Comparison of ENCODE assay signal across 8 cellular contexts in the genomic region with DNA sequence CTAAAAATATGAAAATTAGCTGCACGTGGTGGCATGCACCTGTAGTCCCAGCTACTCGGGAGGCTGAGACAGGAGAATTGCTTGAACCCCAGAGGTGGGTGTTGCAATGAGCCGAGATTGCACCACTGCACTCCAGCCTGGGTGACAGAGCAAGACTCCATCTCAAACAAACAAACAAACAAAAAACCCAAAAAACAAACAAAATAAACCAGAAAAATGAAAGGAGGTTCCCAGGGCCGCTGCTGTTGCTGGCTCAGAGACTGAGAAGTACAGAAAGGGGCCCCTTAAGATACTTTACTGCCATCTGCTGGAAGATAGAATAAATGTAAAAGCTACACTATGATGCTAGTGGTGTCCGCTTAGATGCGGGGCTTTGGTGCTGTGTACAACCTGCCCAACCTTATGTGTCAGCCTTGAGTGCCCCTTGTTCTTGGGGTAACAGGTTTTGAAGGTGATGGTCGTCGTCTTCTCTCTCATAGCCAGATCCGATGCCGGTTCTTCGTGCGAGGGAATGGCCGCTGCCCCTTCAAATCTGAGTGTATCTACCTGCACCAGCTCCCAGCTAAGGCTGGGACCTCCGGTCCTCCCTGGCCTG. TPM values are rescaled to one million over a fixed set of nuclear protein-coding genes. Genes with fewer than 3 reads are reported as not detected.
DNase-seq lines count a peak whose midpoint lies in the region; ATAC-seq and TF ChIP-seq lines count a peak whose summit lies in the region.

No MANE protein-coding gene starts in this region.

- H3K4me3 ChIP-seq in prostate gland = no peak overlapping the region

- CTCF ChIA-PET in GM10248 (lab: Yijun Ruan, JAX) = interaction anchor here (0.6 to 12.5 kb wide), 40 partner anchors 8 to 287 kb away, joined by 3 to 213 read pairs (median 4); a partner anchor contains a TSS

- H3K4me1 ChIP-seq in prostate gland (replicated peaks) = no peaks in the 10 kb centered on the region

- H3K36me3 ChIP-seq in prostate gland = no peaks in the 10 kb centered on the region

- no peak overlapping the region for H3K4me3 Mint-ChIP-seq in activated T-helper 1 cell treated with anti-CD3 and anti-CD28 coated beads, Interleukin-12 subunit alpha, Interleukin-12 subunit beta, Interleukin-2, Interleukin-4 antibody, amounts not matched to agents 30 ng/mL and 10 ng/mL and 1 ng/mL, durations not matched to agents 14 hours and 24 hours and 36 hours
- no peak overlapping the region for H3K4me3 Mint-ChIP-seq in glutamatergic neuron (ENCODE audit: unreplicated experiment)

- H3K27me3 ChIP-seq in prostate gland (replicated peaks; ENCODE audit: insufficient read depth) = no peaks in the 10 kb centered on the region

- peaks cover 1% of the 10 kb centered on the region for H3K27me3 Mint-ChIP-seq in activated T-helper 1 cell treated with anti-CD3 and anti-CD28 coated beads, Interleukin-12 subunit alpha, Interleukin-12 subunit beta, Interleukin-2, Interleukin-4 antibody, amounts not matched to agents 30 ng/mL and 10 ng/mL and 1 ng/mL, durations not matched to agents 14 hours and 24 hours and 36 hours (ENCODE audit: insufficient read depth)
- peaks cover 2% of the 10 kb centered on the region for H3K27me3 Mint-ChIP-seq in glutamatergic neuron (ENCODE audit: unreplicated experiment)

- peaks cover 2% of the 10 kb centered on the region for H3K36me3 Mint-ChIP-seq in activated T-helper 1 cell treated with anti-CD3 and anti-CD28 coated beads, Interleukin-12 subunit alpha, Interleukin-12 subunit beta, Interleukin-2, Interleukin-4 antibody, amounts not matched to agents 30 ng/mL and 10 ng/mL and 1 ng/mL, durations not matched to agents 14 hours and 24 hours and 36 hours (ENCODE audit: low read depth)
- H3K36me3 Mint-ChIP-seq in glutamatergic neuron (ENCODE audit: unreplicated experiment) = no peaks in the 10 kb centered on the region

- no peak overlapping the region for H3K27ac ChIP-seq in 22Rv1
- no peak overlapping the region for H3K27ac ChIP-seq in prostate gland

- no peak overlapping the region for H3K27ac Mint-ChIP-seq in activated T-helper 1 cell treated with anti-CD3 and anti-CD28 coated beads, Interleukin-12 subunit alpha, Interleukin-12 subunit beta, Interleukin-2, Interleukin-4 antibody, amounts not matched to agents 30 ng/mL and 10 ng/mL and 1 ng/mL, durations not matched to agents 14 hours and 24 hours and 36 hours
- H3K27ac Mint-ChIP-seq in glutamatergic neuron (ENCODE audit: unreplicated experiment) = no peak overlapping the region

- no peaks in the 10 kb centered on the region for H3K9me3 Mint-ChIP-seq in activated T-helper 1 cell treated with anti-CD3 and anti-CD28 coated beads, Interleukin-12 subunit alpha, Interleukin-12 subunit beta, Interleukin-2, Interleukin-4 antibody, amounts not matched to agents 30 ng/mL and 10 ng/mL and 1 ng/mL, durations not matched to agents 14 hours and 24 hours and 36 hours
- H3K9me3 Mint-ChIP-seq in glutamatergic neuron (ENCODE audit: unreplicated experiment) = peaks cover 10% of the 10 kb centered on the region

- TF ChIP-seq CTCF in 22Rv1 (IDR thresholded peaks at IDR 0.05) (peak; percentile 82), GM10248 (IDR thresholded peaks at IDR 0.05; ENCODE audit: control extremely low read depth, extremely low read depth, low read depth, missing control alignments) (peak; percentile 56), glutamatergic neuron (IDR thresholded peaks at IDR 0.05; ENCODE audit: partially characterized antibody, unreplicated experiment) (peak; percentile 63), prostate gland (IDR thresholded peaks at IDR 0.05) (peak; percentile 65 to 89 (median 78))

- DNase-seq in GM10248 (ENCODE audit: extremely low spot score) (peak; percentile 86), KBM-7 (peak; percentile 80), NOMO-1 (lab: John Stamatoyannopoulos, UW; ENCODE audit: unreplicated experiment in 2 of 2) (peak; percentile 81 to 85), glutamatergic neuron (no peak), prostate gland (ENCODE audit: low spot score) (peak; percentile 25)
- peak; percentile 24 for DNase-seq in activated T-helper 1 cell treated with anti-CD3 and anti-CD28 coated beads, Interleukin-12 subunit alpha, Interleukin-12 subunit beta, Interleukin-2, Interleukin-4 antibody, amounts not matched to agents 30 ng/mL and 10 ng/mL and 1 ng/mL, durations not matched to agents 14 hours and 24 hours and 36 hours (ENCODE audit: low spot score)

- WGBS in prostate gland = 34% methylated on average over 14 of the region's 14 CpGs

- no peak for ATAC-seq in HG03280 (IDR thresholded peaks at IDR 0.05; ENCODE audit: unreplicated experiment)

- in situ Hi-C loops in KBM-7 (cut with MboI; ENCODE audit: low pct_unique_long_range_greater_than_20kb, low sequenced_read_pairs) = no loop called here

- POLR2A ChIA-PET in GM10248 (lab: Yijun Ruan, JAX) = no interaction called here

- intact Hi-C loops in activated T-helper 1 cell treated with anti-CD3 and anti-CD28 coated beads, Interleukin-12 subunit alpha, Interleukin-12 subunit beta, Interleukin-2, Interleukin-4 antibody, amounts not matched to agents 30 ng/mL and 10 ng/mL and 1 ng/mL, durations not matched to agents 14 hours and 24 hours and 36 hours (cut with micrococcal nuclease) = loop anchor here (1.0 to 2.0 kb wide), 4 partner anchors 31 to 152 kb away; a partner anchor contains a TSS
- intact Hi-C loops in prostate gland (cut with DNase I) = loop anchor here (1.0 to 5.0 kb wide), 2 partner anchors 37 to 107 kb away; a partner anchor contains a TSS

- H3K4me1 Mint-ChIP-seq in activated T-helper 1 cell treated with anti-CD3 and anti-CD28 coated beads, Interleukin-12 subunit alpha, Interleukin-12 subunit beta, Interleukin-2, Interleukin-4 antibody, amounts not matched to agents 30 ng/mL and 10 ng/mL and 1 ng/mL, durations not matched to agents 14 hours and 24 hours and 36 hours (ENCODE audit: low read depth) = peaks cover 44% of the 10 kb centered on the region
- peaks cover 14% of the 10 kb centered on the region for H3K4me1 Mint-ChIP-seq in glutamatergic neuron (ENCODE audit: low read depth, unreplicated experiment)

- TF ChIP-seq POLR2A in prostate gland (IDR thresholded peaks at IDR 0.05) = no peak

- no peaks in the 10 kb centered on the region for H3K9me3 ChIP-seq in prostate gland

RNA-seq across cellular contexts. Expression of a gene that starts 2.8 kb away (rescaled TPM):
- 21.9 and 22.3 TPM in 2 replicates for total RNA-seq in activated T-helper 1 cell treated with anti-CD3 and anti-CD28 coated beads, Interleukin-12 subunit alpha, Interleukin-12 subunit beta, Interleukin-2, Interleukin-4 antibody, amounts not matched to agents 30 ng/mL and 10 ng/mL and 1 ng/mL, durations not matched to agents 14 hours and 24 hours and 36 hours
- total RNA-seq in glutamatergic neuron (ENCODE audit: unreplicated experiment) = 33.4 TPM
- total RNA-seq in prostate gland = 10 to 100 TPM in 1 of 2 donors, 1 to 10 TPM in 1; 7.5 to 14.0 TPM

RNA-seq across cellular contexts. Expression of a gene that starts 18.8 kb away (rescaled TPM):
- total RNA-seq in activated T-helper 1 cell treated with anti-CD3 and anti-CD28 coated beads, Interleukin-12 subunit alpha, Interleukin-12 subunit beta, Interleukin-2, Interleukin-4 antibody, amounts not matched to agents 30 ng/mL and 10 ng/mL and 1 ng/mL, durations not matched to agents 14 hours and 24 hours and 36 hours = 1,580 and 1,584 TPM in 2 replicates
- 690 TPM for total RNA-seq in glutamatergic neuron (ENCODE audit: unreplicated experiment)
- 1,000 to 10,000 TPM in 1 of 2 donors, 100 to 1,000 TPM in 1; 897 to 2,172 TPM for total RNA-seq in prostate gland

RNA-seq across cellular contexts. Expression of a gene that starts 47.5 kb away (rescaled TPM):
- 1.5 and 2.0 TPM in 2 replicates for total RNA-seq in activated T-helper 1 cell treated with anti-CD3 and anti-CD28 coated beads, Interleukin-12 subunit alpha, Interleukin-12 subunit beta, Interleukin-2, Interleukin-4 antibody, amounts not matched to agents 30 ng/mL and 10 ng/mL and 1 ng/mL, durations not matched to agents 14 hours and 24 hours and 36 hours
- total RNA-seq in glutamatergic neuron (ENCODE audit: unreplicated experiment) (50.0 TPM), prostate gland (10 to 100 TPM; 34.1 to 41.1 TPM)

Comparison
In these comparisons a context has a peak if more than half of its experiments do, and no peak if none do; other contexts are left out.
1. RNA of a gene that starts 47.5 kb away (total RNA-seq): 50.0 TPM in glutamatergic neuron (single experiment) and 34.1 to 41.1 TPM in prostate gland; 1.5 to 2.0 TPM in activated T-helper 1 cell treated with anti-CD3 and anti-CD28 coated beads, Interleukin-12 subunit alpha, Interleukin-12 subunit beta, Interleukin-2, Interleukin-4 antibody, amounts not matched to agents 30 ng/mL and 10 ng/mL and 1 ng/mL, durations not matched to agents 14 hours and 24 hours and 36 hours; every median in the first group is over 10 times any median in the second.
2. Peak in every context shown above with its lines, with median percentiles within 50 percentile points of each other: CTCF ChIP-seq.